10 cellular contexts compared by ENCODE assay signal in the genomic region with DNA sequence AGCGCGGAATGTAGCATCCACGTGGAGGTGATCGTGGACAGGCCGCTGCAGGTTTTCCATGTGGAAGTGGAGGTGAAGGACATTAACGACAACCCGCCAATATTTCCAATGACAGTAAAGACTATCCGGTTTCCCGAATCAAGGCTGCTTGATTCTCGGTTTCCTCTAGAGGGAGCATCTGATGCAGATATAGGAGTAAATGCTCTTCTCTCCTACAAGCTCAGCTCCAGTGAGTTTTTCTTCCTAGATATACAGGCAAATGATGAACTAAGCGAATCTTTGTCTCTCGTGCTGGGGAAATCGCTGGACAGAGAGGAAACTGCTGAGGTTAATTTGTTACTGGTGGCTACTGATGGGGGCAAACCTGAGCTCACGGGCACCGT. TPM values are rescaled to one million over a fixed set of nuclear protein-coding genes. Genes with fewer than 3 reads are reported as not detected.
DNase-seq lines count a peak whose midpoint lies in the region; ATAC-seq and TF ChIP-seq lines count a peak whose summit lies in the region.
"Had no signal": no experiment of that assay in that cellular context is flagged by ENCODE, and none has a peak within 500 bp of the region (broad histone marks: within the 10 kb centered on the region; RNA-seq: fewer than 3 reads in every experiment).

No MANE protein-coding gene starts in this region.

- no peak overlapping the region for H3K9ac ChIP-seq in GM23248

- H3K4me1 Mint-ChIP-seq in glutamatergic neuron (ENCODE audit: low read depth, unreplicated experiment), result no peaks in the 10 kb centered on the region

- no peaks in the 10 kb centered on the region for H3K27me3 Mint-ChIP-seq in glutamatergic neuron (ENCODE audit: unreplicated experiment)

- in situ Hi-C loops in GM23248 (cut with MboI), result no loop called here

- no peaks in the 10 kb centered on the region for H3F3A ChIP-seq in GM23248 (ENCODE audit: insufficient read depth)

- WGBS in GM23248 (ENCODE audit: low coverage in 1 of 2, low lambda C conversion rate in 2 of 2, missing lambda C conversion rate in 2 of 2), 2 experiments, result 7 to 11% methylated on average over 15 of the region's 15 CpGs

- DNase-seq in GM23248 (peak; percentile 26), OCI-LY7 (ENCODE audit: low spot score) (no peak), glutamatergic neuron (no peak), superior temporal gyrus (ENCODE audit: extremely low spot score) (peak; percentile 36), vagina (ENCODE audit: extremely low spot score in 2 of 2) (no peak)
- no peak for DNase-seq in activated CD8-positive, alpha-beta memory T cell treated with anti-CD3 and anti-CD28 coated beads, Interleukin-2, amount 50 U/mL, for 48 hours
- DNase-seq: effector CD8-positive, alpha-beta T cell had no signal

- H3K9me3 Mint-ChIP-seq in glutamatergic neuron (ENCODE audit: unreplicated experiment), result peaks cover 19% of the 10 kb centered on the region

- H3K79me2 ChIP-seq in GM23248 (ENCODE audit: insufficient read depth), result no peaks in the 10 kb centered on the region
- H3K79me2 ChIP-seq in OCI-LY7 (ENCODE audit: insufficient read depth, low read depth, low read length), result no peaks in the 10 kb centered on the region

- H3K9me3 ChIP-seq in GM23248 (ENCODE audit: low read depth), result no peaks in the 10 kb centered on the region
- H3K9me3 ChIP-seq in OCI-LY7 (ENCODE audit: low read length), result no peaks in the 10 kb centered on the region
- peaks cover 6% of the 10 kb centered on the region for H3K9me3 ChIP-seq in vagina

- ATAC-seq in GM21360 (IDR thresholded peaks at IDR 0.05; ENCODE audit: unreplicated experiment), result no peak

- BruUV-seq in OCI-LY7 (replicated peaks; lab: Mats Ljungman, UMichigan), result no TSS peak

- H3K4me2 ChIP-seq in GM23248 (ENCODE audit: unreplicated experiment) (no peak overlapping the region), OCI-LY7 (ENCODE audit: low read length) (no peak overlapping the region)

- H3K9me2 ChIP-seq in GM23248 (ENCODE audit: insufficient read depth) (no peaks in the 10 kb centered on the region), OCI-LY7 (ENCODE audit: insufficient read depth, low read length) (0 out of 2 replicates have a peak, but pooled peaks cover 2% of the 10 kb centered on the region)

- CTCF ChIA-PET in OCI-LY7 (lab: Charles Lee; ENCODE audit: unreplicated experiment), result no interaction called here

- H3K27ac ChIP-seq in GM23248 (no peak overlapping the region), OCI-LY7 (ENCODE audit: low read depth, low read length, poor library complexity, severe bottlenecking) (no peak overlapping the region), vagina (no peak overlapping the region)

- TF ChIP-seq CTCF in OCI-LY7 (conservative IDR thresholded peaks at IDR 0.05; ENCODE audit: low read length) (0 out of 2 replicates have a peak, but pooled peaks have one; percentile 30), glutamatergic neuron (IDR thresholded peaks at IDR 0.05; ENCODE audit: partially characterized antibody, unreplicated experiment) (peak; percentile 59), vagina (IDR thresholded peaks at IDR 0.05) (no peak)

- H3K4me3 ChIP-seq in GM23248 (no peak overlapping the region), OCI-LY7 (ENCODE audit: low read depth, low read length, poor library complexity, severe bottlenecking) (no peak overlapping the region), vagina (peak overlapping the region in 1 of 2 donors; percentile 19)

- H3K4me1 ChIP-seq in GM23248 (ENCODE audit: insufficient read depth) (no peaks in the 10 kb centered on the region), OCI-LY7 (ENCODE audit: insufficient read depth, low read length, poor library complexity, severe bottlenecking) (no peaks in the 10 kb centered on the region), vagina (no peaks in the 10 kb centered on the region)

- H3K36me3 ChIP-seq in GM23248 (ENCODE audit: low read depth) (no peaks in the 10 kb centered on the region), OCI-LY7 (ENCODE audit: insufficient read depth, low read length) (no peaks in the 10 kb centered on the region), vagina (no peaks in the 10 kb centered on the region)

- H3K27me3 ChIP-seq in GM23248 (replicated peaks; ENCODE audit: insufficient read depth) (no peaks in the 10 kb centered on the region), vagina (no peaks in the 10 kb centered on the region)

- H2AFZ ChIP-seq in GM23248 (no peak overlapping the region), OCI-LY7 (ENCODE audit: low read length) (no peak overlapping the region)

- H4K20me1 ChIP-seq in GM23248 (ENCODE audit: insufficient read depth) (no peaks in the 10 kb centered on the region), OCI-LY7 (ENCODE audit: insufficient read depth, low read length) (no peaks in the 10 kb centered on the region)

- H3K4me3 Mint-ChIP-seq in glutamatergic neuron (ENCODE audit: unreplicated experiment), result peak overlapping the region; percentile 93

- H3K27ac Mint-ChIP-seq in glutamatergic neuron (ENCODE audit: unreplicated experiment), result peak overlapping the region; percentile 97

- intact Hi-C loops in OCI-LY7 (cut with micrococcal nuclease; ENCODE audit: unreplicated experiment) (no loop called here), vagina (cut with DNase I) (no loop called here)

- H3K36me3 Mint-ChIP-seq in glutamatergic neuron (ENCODE audit: unreplicated experiment), result peaks cover 27% of the 10 kb centered on the region

- POLR2A ChIA-PET in OCI-LY7 (lab: Charles Lee), result no interaction called here

- TF ChIP-seq POLR2A in vagina (IDR thresholded peaks at IDR 0.05), result no peak

RNA-seq across cellular contexts. Expression of a gene that starts 0.6 kb away (rescaled TPM):
- total RNA-seq in GM23248 (2014; rRNA removed; shearing (Covaris generic)), result not detected in 2 replicates
- polyA plus RNA-seq in GM23248 (2016; fragmentation: Nextera tagmentation; extraction: Ambion mirVana), result 0.06 TPM in 1 of 2 replicates, not detected in the other
- not detected in 2 replicates for total RNA-seq in OCI-LY7 (2014; rRNA removed; shearing (Covaris generic))
- total RNA-seq in OCI-LY7 (2022), result not detected in 2 replicates
- 20.9 TPM for total RNA-seq in glutamatergic neuron (ENCODE audit: unreplicated experiment)
- total RNA-seq in vagina, result not detected
- total RNA-seq: mesenteric fat pad, RPMI7951 had no signal

RNA-seq across cellular contexts. Expression of a gene that starts 5.6 kb away (rescaled TPM):
- total RNA-seq in GM23248 (2014; rRNA removed; shearing (Covaris generic)), result not detected in 2 replicates
- polyA plus RNA-seq in GM23248 (2016; fragmentation: Nextera tagmentation; extraction: Ambion mirVana), result 0.05 and 0.09 TPM in 2 replicates
- not detected in 2 replicates for total RNA-seq in OCI-LY7 (2014; rRNA removed; shearing (Covaris generic))
- total RNA-seq in OCI-LY7 (2022) (not detected in 2 replicates), glutamatergic neuron (ENCODE audit: unreplicated experiment) (17.9 TPM), vagina (0.74 TPM)
- total RNA-seq: RPMI7951 had no signal

RNA-seq across cellular contexts. Expression of a gene that starts 9.3 kb away (rescaled TPM):
- total RNA-seq in GM23248 (2014; rRNA removed; shearing (Covaris generic)), result not detected in 2 replicates
- polyA plus RNA-seq in GM23248 (2016; fragmentation: Nextera tagmentation; extraction: Ambion mirVana), result not detected in 2 replicates
- not detected in 2 replicates for total RNA-seq in OCI-LY7 (2014; rRNA removed; shearing (Covaris generic))
- total RNA-seq in OCI-LY7 (2022), result not detected in 2 replicates
- total RNA-seq in glutamatergic neuron (ENCODE audit: unreplicated experiment), result 0.69 TPM
- total RNA-seq in vagina, result not detected
- total RNA-seq: mesenteric fat pad had no signal

RNA-seq across cellular contexts. Expression of a gene that starts 11.6 kb away (rescaled TPM):
- not detected in 2 replicates for total RNA-seq in GM23248 (2014; rRNA removed; shearing (Covaris generic))
- not detected in 2 replicates for polyA plus RNA-seq in GM23248 (2016; fragmentation: Nextera tagmentation; extraction: Ambion mirVana)
- total RNA-seq in OCI-LY7 (2014; rRNA removed; shearing (Covaris generic)), result not detected in 2 replicates
- not detected in 2 replicates for total RNA-seq in OCI-LY7 (2022)
- 29.7 TPM for total RNA-seq in glutamatergic neuron (ENCODE audit: unreplicated experiment)
- total RNA-seq in vagina, result 2.0 TPM

RNA-seq across cellular contexts. Expression of a gene that starts 26.2 kb away (rescaled TPM):
- not detected in 2 replicates for total RNA-seq in GM23248 (2014; rRNA removed; shearing (Covaris generic))
- polyA plus RNA-seq in GM23248 (2016; fragmentation: Nextera tagmentation; extraction: Ambion mirVana), result not detected in 2 replicates
- not detected in 2 replicates for total RNA-seq in OCI-LY7 (2014; rRNA removed; shearing (Covaris generic))
- total RNA-seq in OCI-LY7 (2022), result not detected in 2 replicates
- 11.8 TPM for total RNA-seq in glutamatergic neuron (ENCODE audit: unreplicated experiment)
- 0.25 TPM for total RNA-seq in vagina

Comparison
In these comparisons a context has a peak if more than half of its experiments do, and no peak if none do; other contexts are left out.
1. DNase-seq: peak in GM23248 (single experiment) and superior temporal gyrus (single experiment); none in OCI-LY7 (single experiment), glutamatergic neuron (single experiment), activated CD8-positive, alpha-beta memory T cell treated with anti-CD3 and anti-CD28 coated beads, Interleukin-2, amount 50 U/mL, for 48 hours (single experiment) and vagina (0 of 2).
2. CTCF ChIP-seq: peak in OCI-LY7 (single experiment) and glutamatergic neuron (single experiment); none in vagina (0 of 3).
3. RNA of a gene that starts 0.6 kb away (total RNA-seq): 20.9 TPM in glutamatergic neuron (single experiment); not detected in GM23248, not detected in OCI-LY7 and not detected in vagina (single experiment); every median in the first group is over 10 times any median in the second.
4. RNA of a gene that starts 5.6 kb away (total RNA-seq): 17.9 TPM in glutamatergic neuron (single experiment); 0.74 TPM in vagina (single experiment), not detected in GM23248 and not detected in OCI-LY7; every median in the first group is over 10 times any median in the second.